Comparison of ENCODE assay signal across 17 cellular contexts in genomic region chr11:104219081-104219480, GRCh38. TPM values are rescaled to one million over a fixed set of nuclear protein-coding genes. Genes with fewer than 3 reads are reported as not detected.
DNase-seq lines count a peak whose midpoint lies in the region; ATAC-seq and TF ChIP-seq lines count a peak whose summit lies in the region.
"Had no signal": no experiment of that assay in that cellular context is flagged by ENCODE, and none has a peak within 500 bp of the region (broad histone marks: within the 10 kb centered on the region; RNA-seq: fewer than 3 reads in every experiment).

No MANE protein-coding gene starts in this region.

- ATAC-seq in right cardiac atrium (peak; percentile 43 to 69), upper lobe of left lung (ENCODE audit: low FRiP score in 2 of 2) (peak; percentile 37 to 93), HG03432 (IDR thresholded peaks at IDR 0.05; ENCODE audit: unreplicated experiment) (no peak)
- ATAC-seq in activated T-cell treated with anti-CD3 and anti-CD28 coated beads, Interleukin-2, amount 50 U/mL, for 4 hours, result no peak
- ATAC-seq: Panc1 had no signal

- POLR2A ChIA-PET in activated CD4-positive, alpha-beta memory T cell treated with anti-CD3 and anti-CD28 coated beads, Interleukin-2, amount 10 ng/mL, durations not matched to agents 7 days and 5 days (lab: Charles Lee), result no interaction called here

- 59% methylated on average over 2 of the region's 2 CpGs for WGBS in right cardiac atrium
- 71 to 81% methylated on average over 2 of the region's 2 CpGs for WGBS in upper lobe of left lung, 2 donors

- no peak overlapping the region for H3K4me3 Mint-ChIP-seq in activated CD4-positive, alpha-beta memory T cell treated with anti-CD3 and anti-CD28 coated beads, Interleukin-2, amount 10 ng/mL, durations not matched to agents 7 days and 5 days
- H3K4me3 Mint-ChIP-seq in activated T-cell treated with anti-CD3 and anti-CD28 coated beads, Interleukin-2, amount 50 U/mL, for 4 hours, result no peak overlapping the region
- H3K4me3 Mint-ChIP-seq: B cell; CD4-positive, alpha-beta T cell had no signal

- H3K27ac ChIP-seq in right cardiac atrium (ENCODE audit: low read length), result no peak overlapping the region
- no peak overlapping the region for H3K27ac ChIP-seq in upper lobe of left lung
- H3K27ac ChIP-seq: KMS-11 had no signal

- H3K36me3 ChIP-seq in MG63, result no peaks in the 10 kb centered on the region
- H3K36me3 ChIP-seq in upper lobe of left lung, result no peaks in the 10 kb centered on the region

- no peaks in the 10 kb centered on the region for H3K36me3 Mint-ChIP-seq in activated CD4-positive, alpha-beta memory T cell treated with anti-CD3 and anti-CD28 coated beads, Interleukin-2, amount 10 ng/mL, durations not matched to agents 7 days and 5 days (ENCODE audit: low read depth)
- H3K36me3 Mint-ChIP-seq in activated T-cell treated with anti-CD3 and anti-CD28 coated beads, Interleukin-2, amount 50 U/mL, for 4 hours (ENCODE audit: insufficient read depth), result no peaks in the 10 kb centered on the region

- H3K27ac Mint-ChIP-seq in activated CD4-positive, alpha-beta memory T cell treated with anti-CD3 and anti-CD28 coated beads, Interleukin-2, amount 10 ng/mL, durations not matched to agents 7 days and 5 days, result no peak overlapping the region
- H3K27ac Mint-ChIP-seq: B cell; CD4-positive, alpha-beta T cell had no signal

- no peaks in the 10 kb centered on the region for H3K27me3 Mint-ChIP-seq in activated CD4-positive, alpha-beta memory T cell treated with anti-CD3 and anti-CD28 coated beads, Interleukin-2, amount 10 ng/mL, durations not matched to agents 7 days and 5 days
- H3K27me3 Mint-ChIP-seq in activated T-cell treated with anti-CD3 and anti-CD28 coated beads, Interleukin-2, amount 50 U/mL, for 4 hours (ENCODE audit: low read depth), result peaks cover 2% of the 10 kb centered on the region
- H3K27me3 Mint-ChIP-seq: CD4-positive, alpha-beta T cell had no signal

- H3K4me3 ChIP-seq in MG63, result no peak overlapping the region
- no peak overlapping the region for H3K4me3 ChIP-seq in fibroblast of the aortic adventitia (ENCODE audit: low read depth, low read length)
- H3K4me3 ChIP-seq in right cardiac atrium (ENCODE audit: low read length), result no peak overlapping the region
- no peak overlapping the region for H3K4me3 ChIP-seq in upper lobe of left lung

- intact Hi-C loops in right cardiac atrium (cut with DNase I), result no loop called here

- no peak for TF ChIP-seq EP300 in upper lobe of left lung (IDR thresholded peaks at IDR 0.05)

- TF ChIP-seq CTCF in fibroblast of the aortic adventitia (IDR thresholded peaks at IDR 0.05; ENCODE audit: insufficient read depth, low read length) (no peak), upper lobe of left lung (IDR thresholded peaks at IDR 0.05) (no peak)

- no peaks in the 10 kb centered on the region for H3K4me1 Mint-ChIP-seq in activated CD4-positive, alpha-beta memory T cell treated with anti-CD3 and anti-CD28 coated beads, Interleukin-2, amount 10 ng/mL, durations not matched to agents 7 days and 5 days
- H3K4me1 Mint-ChIP-seq in activated T-cell treated with anti-CD3 and anti-CD28 coated beads, Interleukin-2, amount 50 U/mL, for 4 hours (ENCODE audit: low read depth), result no peaks in the 10 kb centered on the region

- H3K27me3 ChIP-seq in MG63 (no peaks in the 10 kb centered on the region), right cardiac atrium (ENCODE audit: control insufficient read depth, insufficient read depth) (no peaks in the 10 kb centered on the region), upper lobe of left lung (no peaks in the 10 kb centered on the region)

- CTCF ChIA-PET in activated CD4-positive, alpha-beta memory T cell treated with anti-CD3 and anti-CD28 coated beads, Interleukin-2, amount 10 ng/mL, durations not matched to agents 7 days and 5 days (lab: Charles Lee), result no interaction called here

- TF ChIP-seq POLR2A in upper lobe of left lung (IDR thresholded peaks at IDR 0.05), result no peak

- DNase-seq in MG63, result peak; percentile 36
- peak; percentile 46 for DNase-seq in fibroblast of the aortic adventitia (ENCODE audit: low read depth)
- peak in 1 of 3 donors; percentile 48 for DNase-seq in right cardiac atrium
- DNase-seq in upper lobe of left lung, result no peak
- no peak for DNase-seq in activated CD4-positive, alpha-beta memory T cell treated with anti-CD3 and anti-CD28 coated beads, Interleukin-2, amount 10 ng/mL, durations not matched to agents 7 days and 5 days
- DNase-seq in activated T-cell treated with anti-CD3 and anti-CD28 coated beads, Interleukin-2, amount 50 U/mL, for 4 hours, result no peak
- DNase-seq: CD4-positive, alpha-beta T cell; DMS79; GOT3; NCI-H1105; NCI-H1694 treated with DMSO at 0.1 percent for 48 hours; NCI-H345; SHP77 treated with DMSO at 0.1 percent for 48 hours had no signal

- no peaks in the 10 kb centered on the region for H3K9me3 ChIP-seq in MG63
- H3K9me3 ChIP-seq in right cardiac atrium (ENCODE audit: control insufficient read depth, low read length), result no peaks in the 10 kb centered on the region
- no peaks in the 10 kb centered on the region for H3K9me3 ChIP-seq in upper lobe of left lung

- H3K9me3 Mint-ChIP-seq in activated CD4-positive, alpha-beta memory T cell treated with anti-CD3 and anti-CD28 coated beads, Interleukin-2, amount 10 ng/mL, durations not matched to agents 7 days and 5 days, result peaks cover 2% of the 10 kb centered on the region
- H3K9me3 Mint-ChIP-seq in activated T-cell treated with anti-CD3 and anti-CD28 coated beads, Interleukin-2, amount 50 U/mL, for 4 hours, result peaks cover 14% of the 10 kb centered on the region

- H3K4me1 ChIP-seq in right cardiac atrium (ENCODE audit: control insufficient read depth, insufficient read depth, low read length) (no peaks in the 10 kb centered on the region), upper lobe of left lung (no peaks in the 10 kb centered on the region)

RNA-seq across cellular contexts. Expression of gene PDGFD, which starts 55.1 kb away (rescaled TPM):
- total RNA-seq in MG63 (2014; rRNA removed; shearing (Covaris generic); ENCODE audit: low replicate concordance), result 0.95 and 4.6 TPM in 2 replicates
- total RNA-seq in fibroblast of the aortic adventitia (ENCODE audit: low replicate concordance), result 32.4 and 37.4 TPM in 2 replicates
- 10 to 100 TPM; 15.8 to 20.1 (median 16.2) TPM for total RNA-seq in right cardiac atrium
- polyA plus RNA-seq in right cardiac atrium, result 10.5 TPM
- total RNA-seq in upper lobe of left lung, result 1 to 10 TPM in 5 of 6 donors, not detected in 1; 2.1 to 6.6 (median 2.7) TPM
- total RNA-seq in activated CD4-positive, alpha-beta memory T cell treated with anti-CD3 and anti-CD28 coated beads, Interleukin-2, amount 10 ng/mL, durations not matched to agents 7 days and 5 days, result not detected
- total RNA-seq in activated T-cell treated with anti-CD3 and anti-CD28 coated beads, Interleukin-2, amount 50 U/mL, for 4 hours, result under 1 TPM; 0.05 to 0.16 (median 0.10) TPM
- total RNA-seq: CD4-positive, alpha-beta T cell had no signal

Comparison
In these comparisons a context has a peak if more than half of its experiments do, and no peak if none do; other contexts are left out.
1. DNase-seq: peak in MG63 (single experiment) and fibroblast of the aortic adventitia (single experiment); none in upper lobe of left lung (0 of 2), activated CD4-positive, alpha-beta memory T cell treated with anti-CD3 and anti-CD28 coated beads, Interleukin-2, amount 10 ng/mL, durations not matched to agents 7 days and 5 days (single experiment) and activated T-cell treated with anti-CD3 and anti-CD28 coated beads, Interleukin-2, amount 50 U/mL, for 4 hours (single experiment).
2. ATAC-seq: peak in right cardiac atrium (2 of 2) and upper lobe of left lung (2 of 2); none in HG03432 (single experiment) and activated T-cell treated with anti-CD3 and anti-CD28 coated beads, Interleukin-2, amount 50 U/mL, for 4 hours (0 of 2).